ENCODE assay signal across 12 cellular contexts in the genomic region with DNA sequence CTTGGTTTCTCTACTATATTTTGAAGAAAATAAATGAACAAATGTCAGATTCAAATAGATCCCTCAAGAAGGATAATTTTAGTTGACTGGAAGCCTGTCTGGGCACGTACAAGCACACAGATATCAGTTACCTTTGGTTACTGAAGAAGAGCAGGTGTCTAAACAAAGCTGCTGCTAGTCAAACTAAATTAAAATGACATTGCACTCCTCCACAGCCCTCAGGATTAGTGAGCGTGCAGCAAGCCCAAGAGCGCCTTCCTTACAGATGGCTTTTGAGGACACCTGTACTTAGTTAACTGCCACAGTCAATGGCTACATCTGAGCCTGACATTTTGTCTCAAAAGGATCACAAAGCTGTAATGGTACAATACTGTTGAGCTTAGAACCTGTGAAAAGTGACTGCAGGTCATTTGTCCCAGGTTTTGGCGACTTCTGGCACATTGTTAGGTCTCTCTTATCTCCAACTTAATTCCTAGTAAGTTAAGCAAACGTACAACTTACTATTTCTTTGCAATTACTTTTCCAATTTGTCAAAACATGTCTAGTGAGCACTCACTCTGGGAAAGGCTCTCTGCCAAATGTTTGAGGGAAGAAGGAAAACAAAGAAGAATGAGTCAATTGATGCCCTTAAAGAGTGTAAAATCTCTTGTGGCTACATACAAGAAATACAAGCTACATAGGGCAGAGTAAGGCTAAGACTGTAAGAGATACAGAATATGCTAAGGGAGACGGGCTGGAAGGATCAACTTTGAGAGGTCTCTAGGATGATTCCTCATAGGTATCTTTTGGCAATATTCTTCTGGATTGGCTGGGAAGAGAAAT. TPM values are rescaled to one million over a fixed set of nuclear protein-coding genes. Genes with fewer than 3 reads are reported as not detected.
A peak's percentile ranks its signal among the peaks of the same experiment; 100 is the strongest.
DNase-seq lines count a peak whose midpoint lies in the region; ATAC-seq and TF ChIP-seq lines count a peak whose summit lies in the region.
"Had no signal": no experiment of that assay in that cellular context is flagged by ENCODE, and none has a peak within 500 bp of the region (broad histone marks: within the 10 kb centered on the region; RNA-seq: fewer than 3 reads in every experiment).

No MANE protein-coding gene starts in this region.

- DNase-seq in NCI-H1417 (lab: John Stamatoyannopoulos, UW) (peak; percentile 66 to 91 (median 80)), NCI-H510A treated with DMSO at 0.1 percent for 48 hours (lab: John Stamatoyannopoulos, UW) (peak; percentile 91), body of pancreas (no peak), renal cortical epithelial cell (ENCODE audit: low read depth) (peak; percentile 76)
- DNase-seq in activated CD8-positive, alpha-beta memory T cell treated with anti-CD3 and anti-CD28 coated beads, Interleukin-2, amount 50 U/mL, for 4 hours: no peak
- DNase-seq: CD8-positive, alpha-beta T cell; HCEC 1CT; NCI-H1694 treated with DMSO at 0.1 percent for 48 hours had no signal

- TF ChIP-seq POLR2A in body of pancreas (IDR thresholded peaks at IDR 0.05): no peak

- H3K4me3 ChIP-seq in body of pancreas: no peak overlapping the region
- H3K4me3 ChIP-seq: cardiac muscle cell had no signal

- H3K27me3 ChIP-seq in body of pancreas: no peaks in the 10 kb centered on the region
- H3K27me3 ChIP-seq: cardiac muscle cell had no signal

- 36 to 37% methylated on average over 6 of the region's 6 CpGs for WGBS in body of pancreas, 2 donors

- ATAC-seq in body of pancreas (peak; percentile 42), GM19463 (IDR thresholded peaks at IDR 0.05; ENCODE audit: unreplicated experiment) (no peak), GM21825 (IDR thresholded peaks at IDR 0.05; ENCODE audit: unreplicated experiment) (no peak)
- ATAC-seq: CD8-positive, alpha-beta T cell; SK-N-SH treated with all-trans-retinoic acid at 6 μM for 48 hours had no signal

- intact Hi-C loops in body of pancreas (cut with DNase I): no loop called here

- peaks cover 5% of the 10 kb centered on the region for H3K4me1 ChIP-seq in body of pancreas

- TF ChIP-seq CTCF in body of pancreas (IDR thresholded peaks at IDR 0.05): no peak

- H3K9me3 ChIP-seq in body of pancreas: no peaks in the 10 kb centered on the region

- H3K36me3 ChIP-seq in body of pancreas (replicated peaks in 1 of 2; ENCODE audit: insufficient read depth in 1 of 2, low read depth in 2 of 2): no peaks in the 10 kb centered on the region
- H3K36me3 ChIP-seq: cardiac muscle cell had no signal

- no peak overlapping the region for H3K27ac ChIP-seq in body of pancreas
- H3K27ac ChIP-seq: cardiac muscle cell had no signal

RNA-seq across cellular contexts. Expression of gene DAPP1, which starts 25.6 kb away (rescaled TPM):
- total RNA-seq in body of pancreas (1 to 10 TPM; 1.3 to 2.3 TPM), renal cortical epithelial cell (3.4 and 82.3 TPM in 2 replicates)

Comparison
In these comparisons a context has a peak if more than half of its experiments do, and no peak if none do; other contexts are left out.
1. DNase-seq: peak in NCI-H1417 (3 of 3), NCI-H510A treated with DMSO at 0.1 percent for 48 hours (single experiment) and renal cortical epithelial cell (single experiment); none in body of pancreas (0 of 4) and activated CD8-positive, alpha-beta memory T cell treated with anti-CD3 and anti-CD28 coated beads, Interleukin-2, amount 50 U/mL, for 4 hours (single experiment).